In genomic region chr18:54983041-54983686, GRCh38 we compare ENCODE assay signal across 9 cellular contexts. TPM values are rescaled to one million over a fixed set of nuclear protein-coding genes. Genes with fewer than 3 reads are reported as not detected.
DNase-seq lines count a peak whose midpoint lies in the region; ATAC-seq, FAIRE-seq and TF ChIP-seq lines count a peak whose summit lies in the region.
"Had no signal": no experiment of that assay in that cellular context is flagged by ENCODE, and none has a peak within 500 bp of the region (broad histone marks: within the 10 kb centered on the region; RNA-seq: fewer than 3 reads in every experiment).

No MANE protein-coding gene starts in this region.

- no peaks in the 10 kb centered on the region for H3K4me1 Mint-ChIP-seq in activated CD8-positive, alpha-beta T cell treated with anti-CD3 and anti-CD28 coated beads, Interleukin-2, amount 10 ng/mL, durations not matched to agents 7 days and 5 days (ENCODE audit: low read depth)
- no peaks in the 10 kb centered on the region for H3K4me1 Mint-ChIP-seq in activated CD4-positive, alpha-beta memory T cell treated with anti-CD3 and anti-CD28 coated beads, Interleukin-2, amount 10 ng/mL, durations not matched to agents 7 days and 5 days

- 25% methylated on average over 9 of the region's 9 CpGs for WGBS in right cardiac atrium
- 22 to 30% (median 28%) methylated on average over 9 of the region's 9 CpGs for WGBS in spleen, 5 donors

- POLR2A ChIA-PET in AG04449 (lab: Yijun Ruan, JAX), result no interaction called here
- POLR2A ChIA-PET in activated CD8-positive, alpha-beta T cell treated with anti-CD3 and anti-CD28 coated beads, Interleukin-2, amount 10 ng/mL, durations not matched to agents 7 days and 5 days (lab: Charles Lee), result no interaction called here
- POLR2A ChIA-PET in activated CD4-positive, alpha-beta memory T cell treated with anti-CD3 and anti-CD28 coated beads, Interleukin-2, amount 10 ng/mL, durations not matched to agents 7 days and 5 days (lab: Charles Lee), result interaction anchor here (1.3 kb wide), 1 partner anchor 304 kb away, joined by 3 read pairs; no protein-coding TSS in a partner anchor

- no peaks in the 10 kb centered on the region for H3K9me3 Mint-ChIP-seq in activated CD8-positive, alpha-beta T cell treated with anti-CD3 and anti-CD28 coated beads, Interleukin-2, amount 10 ng/mL, durations not matched to agents 7 days and 5 days (ENCODE audit: insufficient read depth)
- no peaks in the 10 kb centered on the region for H3K9me3 Mint-ChIP-seq in activated CD4-positive, alpha-beta memory T cell treated with anti-CD3 and anti-CD28 coated beads, Interleukin-2, amount 10 ng/mL, durations not matched to agents 7 days and 5 days

- no peak overlapping the region for H3K27ac ChIP-seq in right cardiac atrium (ENCODE audit: low read length)
- H3K27ac ChIP-seq in spleen, result no peak overlapping the region

- no peaks in the 10 kb centered on the region for H3K36me3 ChIP-seq in spleen

- CTCF ChIA-PET in AG04449 (lab: Yijun Ruan, JAX), result interaction anchor here (0.6 to 5.7 kb wide), 37 partner anchors 8 to 864 kb away, joined by 3 to 149 read pairs (median 4); no protein-coding TSS in a partner anchor
- CTCF ChIA-PET in activated CD8-positive, alpha-beta T cell treated with anti-CD3 and anti-CD28 coated beads, Interleukin-2, amount 10 ng/mL, durations not matched to agents 7 days and 5 days (lab: Charles Lee), result interaction anchor here (0.6 to 2.6 kb wide), 12 partner anchors 11 to 590 kb away, joined by 3 to 17 read pairs (median 5); no protein-coding TSS in a partner anchor
- CTCF ChIA-PET in activated CD4-positive, alpha-beta memory T cell treated with anti-CD3 and anti-CD28 coated beads, Interleukin-2, amount 10 ng/mL, durations not matched to agents 7 days and 5 days (lab: Charles Lee), result interaction anchor here (0.7 to 2.3 kb wide), 8 partner anchors 8 to 425 kb away, joined by 3 to 18 read pairs (median 5); no protein-coding TSS in a partner anchor

- TF ChIP-seq CTCF in AG04449 (IDR thresholded peaks at IDR 0.05; ENCODE audit: insufficient read depth, low read length, missing control alignments) (peak; percentile 51), spleen (IDR thresholded peaks at IDR 0.05 in 8 of 11, conservative IDR thresholded peaks at IDR 0.05 in 3 of 11) (peak; percentile 35 to 77 (median 65))

- peaks cover 4% of the 10 kb centered on the region for H3K27me3 Mint-ChIP-seq in activated CD8-positive, alpha-beta T cell treated with anti-CD3 and anti-CD28 coated beads, Interleukin-2, amount 10 ng/mL, durations not matched to agents 7 days and 5 days (ENCODE audit: low read depth)
- peaks cover 3% of the 10 kb centered on the region for H3K27me3 Mint-ChIP-seq in activated CD4-positive, alpha-beta memory T cell treated with anti-CD3 and anti-CD28 coated beads, Interleukin-2, amount 10 ng/mL, durations not matched to agents 7 days and 5 days

- H3K27me3 ChIP-seq in right cardiac atrium (ENCODE audit: control insufficient read depth, insufficient read depth) (no peaks in the 10 kb centered on the region), spleen (replicated peaks in 1 of 7) (no peaks in the 10 kb centered on the region)

- H3K4me3 ChIP-seq in AG04449 (ENCODE audit: low read depth, low read length) (no peak overlapping the region), right cardiac atrium (ENCODE audit: low read length) (no peak overlapping the region), spleen (no peak overlapping the region)

- FAIRE-seq in GM12891 (lab: Jason Lieb, UNC), result peak; percentile 81

- no peak overlapping the region for H3K4me3 Mint-ChIP-seq in activated CD8-positive, alpha-beta T cell treated with anti-CD3 and anti-CD28 coated beads, Interleukin-2, amount 10 ng/mL, durations not matched to agents 7 days and 5 days
- H3K4me3 Mint-ChIP-seq in activated CD4-positive, alpha-beta memory T cell treated with anti-CD3 and anti-CD28 coated beads, Interleukin-2, amount 10 ng/mL, durations not matched to agents 7 days and 5 days, result no peak overlapping the region

- H3K27ac Mint-ChIP-seq in activated CD8-positive, alpha-beta T cell treated with anti-CD3 and anti-CD28 coated beads, Interleukin-2, amount 10 ng/mL, durations not matched to agents 7 days and 5 days, result no peak overlapping the region
- H3K27ac Mint-ChIP-seq in activated CD4-positive, alpha-beta memory T cell treated with anti-CD3 and anti-CD28 coated beads, Interleukin-2, amount 10 ng/mL, durations not matched to agents 7 days and 5 days, result no peak overlapping the region

- no peak for TF ChIP-seq POLR2A in GM12891 (IDR thresholded peaks at IDR 0.05; ENCODE audit: low read depth, low read length)
- TF ChIP-seq POLR2A in spleen (IDR thresholded peaks at IDR 0.05), result no peak

- intact Hi-C loops in right cardiac atrium (cut with DNase I) (loop anchor here (5.0 to 10.0 kb wide), 3 partner anchors 298 to 538 kb away; no protein-coding TSS in a partner anchor), spleen (cut with DNase I; ENCODE audit: low total_unique reads) (loop anchor here (2.0 kb wide), 1 partner anchor 304 kb away; no protein-coding TSS in a partner anchor)

- H3K4me1 ChIP-seq in right cardiac atrium (ENCODE audit: control insufficient read depth, insufficient read depth, low read length) (no peaks in the 10 kb centered on the region), spleen (peaks cover 0 to 4% (median 0%) of the 10 kb centered on the region in 6 donors)

- ATAC-seq in HG02884 (IDR thresholded peaks at IDR 0.05; ENCODE audit: unreplicated experiment) (peak; percentile 92), right cardiac atrium (peak; percentile 64 to 70)
- ATAC-seq in activated CD8-positive, alpha-beta T cell treated with anti-CD3 and anti-CD28 coated beads, Interleukin-2, amount 10 ng/mL, durations not matched to agents 7 days and 5 days, result no peak

- DNase-seq in AG04449 (ENCODE audit: low read depth, low spot score) (no peak), GM12891 (ENCODE audit: insufficient read length, low spot score) (no peak), NCI-H2107 (lab: John Stamatoyannopoulos, UW) (peak; percentile 9), right cardiac atrium (no peak), spleen (no peak)
- peak; percentile 26 for DNase-seq in activated CD8-positive, alpha-beta T cell treated with anti-CD3 and anti-CD28 coated beads, Interleukin-2, amount 10 ng/mL, durations not matched to agents 7 days and 5 days
- DNase-seq in activated CD4-positive, alpha-beta memory T cell treated with anti-CD3 and anti-CD28 coated beads, Interleukin-2, amount 10 ng/mL, durations not matched to agents 7 days and 5 days, result no peak

- H3K9me3 ChIP-seq in right cardiac atrium (ENCODE audit: control insufficient read depth, low read length), result no peaks in the 10 kb centered on the region
- no peaks in the 10 kb centered on the region for H3K9me3 ChIP-seq in spleen

- no peaks in the 10 kb centered on the region for H3K36me3 Mint-ChIP-seq in activated CD8-positive, alpha-beta T cell treated with anti-CD3 and anti-CD28 coated beads, Interleukin-2, amount 10 ng/mL, durations not matched to agents 7 days and 5 days (ENCODE audit: low read depth)
- H3K36me3 Mint-ChIP-seq in activated CD4-positive, alpha-beta memory T cell treated with anti-CD3 and anti-CD28 coated beads, Interleukin-2, amount 10 ng/mL, durations not matched to agents 7 days and 5 days (ENCODE audit: low read depth), result no peaks in the 10 kb centered on the region

TF ChIP-seq in GM12891, 5 proteins besides CTCF, POLR2A, EP300 and RAD21:
- TF ChIP-seq POLR2AphosphoS5 (IDR thresholded peaks at IDR 0.05; ENCODE audit: low read depth, low read length), result no peak
- TF ChIP-seq POU2F2 (IDR thresholded peaks at IDR 0.05; ENCODE audit: low read depth, low read length), result no peak
- TF ChIP-seq PAX5 (IDR thresholded peaks at IDR 0.05; ENCODE audit: insufficient read depth, low read length, severe bottlenecking), result no peak
- TF ChIP-seq TAF1 (IDR thresholded peaks at IDR 0.05; ENCODE audit: low read depth, low read length), result no peak
- TF ChIP-seq SPI1 (IDR thresholded peaks at IDR 0.05; ENCODE audit: low read depth, low read length), result no peak
TF ChIP-seq in GM12891: peak in this region for 0.

RNA-seq across cellular contexts. Expression of gene CCDC68, which starts 23.9 kb away (rescaled TPM):
- polyA plus RNA-seq in GM12891 (2012; ENCODE audit: low read depth, missing spikeins), result 0.01 TPM
- not detected for total RNA-seq in activated CD8-positive, alpha-beta T cell treated with anti-CD3 and anti-CD28 coated beads, Interleukin-2, amount 10 ng/mL, durations not matched to agents 7 days and 5 days
- total RNA-seq in right cardiac atrium, result 1 to 10 TPM; 4.1 to 6.9 (median 5.7) TPM
- polyA plus RNA-seq in right cardiac atrium, result 8.9 TPM
- total RNA-seq in spleen, result 10 to 100 TPM in 6 of 7 donors, 1 to 10 TPM in 1; 6.7 to 25.3 (median 16.6) TPM
- polyA plus RNA-seq in spleen, result 1 to 10 TPM; 2.0 to 6.0 (median 3.7) TPM
- total RNA-seq in activated CD4-positive, alpha-beta memory T cell treated with anti-CD3 and anti-CD28 coated beads, Interleukin-2, amount 10 ng/mL, durations not matched to agents 7 days and 5 days, result under 1 TPM in 1 of 2 experiments, not detected in 1; 0.13 TPM
- total RNA-seq: mononuclear cell had no signal

Comparison
In these comparisons a context has a peak if more than half of its experiments do, and no peak if none do; other contexts are left out.
1. DNase-seq: peak in NCI-H2107 (single experiment) and activated CD8-positive, alpha-beta T cell treated with anti-CD3 and anti-CD28 coated beads, Interleukin-2, amount 10 ng/mL, durations not matched to agents 7 days and 5 days (single experiment); none in AG04449 (single experiment), GM12891 (single experiment), right cardiac atrium (0 of 3), spleen (single experiment) and activated CD4-positive, alpha-beta memory T cell treated with anti-CD3 and anti-CD28 coated beads, Interleukin-2, amount 10 ng/mL, durations not matched to agents 7 days and 5 days (single experiment).
2. RNA of gene CCDC68, which starts 23.9 kb away (total RNA-seq): 6.7 to 25.3 TPM in spleen and 4.1 to 6.9 TPM in right cardiac atrium; 0.13 TPM in activated CD4-positive, alpha-beta memory T cell treated with anti-CD3 and anti-CD28 coated beads, Interleukin-2, amount 10 ng/mL, durations not matched to agents 7 days and 5 days and not detected in activated CD8-positive, alpha-beta T cell treated with anti-CD3 and anti-CD28 coated beads, Interleukin-2, amount 10 ng/mL, durations not matched to agents 7 days and 5 days; every median in the first group is over 4 times any median in the second.